In the genomic region with DNA sequence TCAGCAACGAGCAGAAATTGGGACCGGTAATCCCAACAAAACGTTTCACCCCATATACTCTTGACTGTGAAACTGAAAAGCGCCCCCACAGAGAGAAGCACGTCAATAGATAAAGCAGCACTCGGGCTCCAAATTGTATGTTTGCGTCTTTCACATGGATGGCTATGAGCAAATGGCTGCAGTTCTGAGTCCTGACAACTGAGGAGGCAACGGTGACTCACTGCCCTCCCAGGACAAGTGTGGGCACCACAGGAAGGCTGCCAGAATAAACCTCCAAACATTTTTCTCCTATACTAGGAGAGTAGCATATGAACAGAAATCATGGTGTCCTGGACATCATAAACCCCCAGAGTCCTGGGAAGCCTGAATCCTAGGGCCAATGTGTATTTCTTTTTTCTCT, we compare ENCODE assay signal across 9 cellular contexts. TPM values are rescaled to one million over a fixed set of nuclear protein-coding genes. Genes with fewer than 3 reads are reported as not detected.
A peak's percentile ranks its signal among the peaks of the same experiment; 100 is the strongest.
DNase-seq lines count a peak whose midpoint lies in the region; ATAC-seq and TF ChIP-seq lines count a peak whose summit lies in the region.
"Had no signal": no experiment of that assay in that cellular context is flagged by ENCODE, and none has a peak within 500 bp of the region (broad histone marks: within the 10 kb centered on the region; RNA-seq: fewer than 3 reads in every experiment).

No MANE protein-coding gene starts in this region.

- H3K27me3 ChIP-seq in stomach = no peaks in the 10 kb centered on the region

- H3K27ac ChIP-seq in cingulate gyrus (ENCODE audit: low read depth, low read length) = peak overlapping the region; percentile 42
- H3K27ac ChIP-seq in stomach = no peak overlapping the region
- H3K27ac ChIP-seq in coronary artery = no peak overlapping the region

- H3K4me1 ChIP-seq in stomach = peaks cover 0 to 58% (median 10%) of the 10 kb centered on the region in 4 donors

- peak overlapping the region; percentile 99 for H3K27ac Mint-ChIP-seq in T-helper 17 cell

- H3K36me3 ChIP-seq in stomach = no peaks in the 10 kb centered on the region

- no peaks in the 10 kb centered on the region for H3K27me3 Mint-ChIP-seq in T-helper 17 cell

- peaks cover 90% of the 10 kb centered on the region for H3K4me1 Mint-ChIP-seq in T-helper 17 cell

- TF ChIP-seq CTCF in stomach (IDR thresholded peaks at IDR 0.05) (no peak), coronary artery (IDR thresholded peaks at IDR 0.05) (no peak)

- peak; percentile 19 to 39 for ATAC-seq in activated CD4-positive, CD25-positive, alpha-beta regulatory T cell treated with anti-CD3 and anti-CD28 coated beads, Interleukin-2, amount 50 U/mL, for 24 hours
- ATAC-seq in T-helper 17 cell = no peak
- no peak for ATAC-seq in HG03280 (IDR thresholded peaks at IDR 0.05; ENCODE audit: unreplicated experiment)

- peaks cover 13% of the 10 kb centered on the region for H3K36me3 Mint-ChIP-seq in T-helper 17 cell (ENCODE audit: low read depth)

- intact Hi-C loops in stomach (cut with DNase I; ENCODE audit: low total_unique reads) = no loop called here

- DNase-seq in activated CD4-positive, CD25-positive, alpha-beta regulatory T cell treated with anti-CD3 and anti-CD28 coated beads, Interleukin-2, amount 50 U/mL, for 72 hours = no peak
- DNase-seq in T-helper 17 cell (no peak), skeletal muscle cell (ENCODE audit: low read depth) (peak; percentile 42), stomach (no peak), coronary artery (ENCODE audit: low spot score) (no peak)

- H3K9me3 ChIP-seq in T-helper 17 cell (ENCODE audit: control insufficient read depth, low read length, poor library complexity, severe bottlenecking) (no peaks in the 10 kb centered on the region), stomach (no peaks in the 10 kb centered on the region)

- peak overlapping the region; percentile 25 for H3K4me3 Mint-ChIP-seq in T-helper 17 cell

- no peak overlapping the region for H3K4me3 ChIP-seq in skeletal muscle cell (ENCODE audit: low read depth, low read length)
- H3K4me3 ChIP-seq in stomach = no peak overlapping the region
- H3K4me3 ChIP-seq in coronary artery = no peak overlapping the region
- H3K4me3 ChIP-seq: lung had no signal

- no peak for TF ChIP-seq POLR2A in stomach (IDR thresholded peaks at IDR 0.05)

- no peak for TF ChIP-seq EP300 in stomach (IDR thresholded peaks at IDR 0.05)

- WGBS in stomach, 5 donors = 49 to 75% (median 71%) methylated on average over 4 to 8 of the region's 8 CpGs

RNA-seq across cellular contexts. Expression of gene SEMA4D, which starts 36.6 kb away (rescaled TPM):
- total RNA-seq in T-helper 17 cell (100 to 1,000 TPM; 250 to 312 TPM), stomach (10 to 100 TPM; 11.1 to 43.3 (median 28.8) TPM)
- 10 to 100 TPM in 1 of 3 donors, 1 to 10 TPM in 2; 4.9 to 10.9 (median 8.4) TPM for polyA plus RNA-seq in stomach

Comparison
In these comparisons a context has a peak if more than half of its experiments do, and no peak if none do; other contexts are left out.
1. ATAC-seq: peak in activated CD4-positive, CD25-positive, alpha-beta regulatory T cell treated with anti-CD3 and anti-CD28 coated beads, Interleukin-2, amount 50 U/mL, for 24 hours (2 of 2); none in T-helper 17 cell (single experiment) and HG03280 (single experiment).
2. RNA of gene SEMA4D, which starts 36.6 kb away (total RNA-seq): 250 to 312 TPM in T-helper 17 cell; 11.1 to 43.3 TPM in stomach; every median in the first group is over 4 times any median in the second.